ENCODE assay signal across 21 cellular contexts in genomic region chr6:67265996-67266768, GRCh38.
"Had no signal": no experiment of that assay in that cellular context is flagged by ENCODE, and none has a peak within 500 bp of the region (broad histone marks: within the 10 kb centered on the region; RNA-seq: fewer than 3 reads in every experiment).

No MANE protein-coding gene starts in this region.

- H3K27me3 ChIP-seq: body of pancreas, cardiac muscle cell, esophagus muscularis mucosa, sigmoid colon, transverse colon, uterus had no signal

- H3K36me3 ChIP-seq: cardiac muscle cell, esophagus muscularis mucosa, sigmoid colon, transverse colon, uterus had no signal

- ATAC-seq: body of pancreas; stimulated activated naive B cell treated with anti-CD40 and anti-IgM and Interleukin-4, amounts not matched to agents 10 μg/mL and 1 μg/mL and 100 μg/mL, for 72 hours had no signal

- H3K4me2 ChIP-seq: smooth muscle cell had no signal

- H3K4me1 ChIP-seq: body of pancreas, esophagus muscularis mucosa, sigmoid colon, transverse colon, uterus had no signal

- H3K27ac ChIP-seq: body of pancreas, cardiac muscle cell, esophagus muscularis mucosa, sigmoid colon, transverse colon, uterus had no signal

- H3K9me3 ChIP-seq: body of pancreas, esophagus muscularis mucosa, transverse colon, uterus had no signal

- H3K4me3 ChIP-seq: body of pancreas, cardiac muscle cell, esophagus muscularis mucosa, sigmoid colon, smooth muscle cell, transverse colon, uterus had no signal

- DNase-seq: activated CD4-positive, alpha-beta T cell treated with anti-CD3 and anti-CD28 coated beads for 4 hours; activated CD4-positive, alpha-beta T cell treated with anti-CD3 and anti-CD28 coated beads, Interleukin-2, amount 50 U/mL, for 48 hours; activated CD4-positive, CD25-positive, alpha-beta regulatory T cell; activated CD8-positive, alpha-beta memory T cell treated with anti-CD3 and anti-CD28 coated beads, Interleukin-2, amount 50 U/mL, for 48 hours; activated naive CD4-positive, alpha-beta T cell treated with anti-CD3 and anti-CD28 coated beads for 36 hours; activated T-cell treated with anti-CD3 and anti-CD28 coated beads, Interleukin-2, amount 50 U/mL, for 48 hours; amygdala; body of pancreas; effector memory CD4-positive, alpha-beta T cell; head of caudate nucleus; hypothalamus; nephron progenitor cell; occipital lobe; sigmoid colon; stimulated activated CD4-positive, alpha-beta T cell treated with anti-CD3 and anti-CD28 coated beads, Interleukin-15, amount 100 ng/mL, for 24 hours; stimulated activated naive B cell treated with anti-CD40 and anti-IgM and Interleukin-4, amounts not matched to agents 10 μg/mL and 1 μg/mL and 100 μg/mL, for 72 hours; transverse colon; uterus had no signal
